27 cellular contexts compared by ENCODE assay signal in genomic region chr12:122046145-122046544, GRCh38.
"Had no signal": no experiment of that assay in that cellular context is flagged by ENCODE, and none has a peak within 500 bp of the region (broad histone marks: within the 10 kb centered on the region; RNA-seq: fewer than 3 reads in every experiment).

No MANE protein-coding gene starts in this region.

- H3K36me3 Mint-ChIP-seq: activated CD8-positive, alpha-beta memory T cell treated with anti-CD3 and anti-CD28 coated beads, Interleukin-2, amount 10 ng/mL, durations not matched to agents 7 days and 5 days; activated naive CD8-positive, alpha-beta T cell; T-cell had no signal

- H3K27ac Mint-ChIP-seq: activated B cell treated with CpG ODN at 0.5 μM for 24 hours; activated CD4-positive, alpha-beta T cell treated with anti-CD3 and anti-CD28 coated beads, Interleukin-2, amount 10 ng/mL, durations not matched to agents 24 days and 14 days; activated CD8-positive, alpha-beta memory T cell treated with anti-CD3 and anti-CD28 coated beads, Interleukin-2, amount 10 ng/mL, durations not matched to agents 7 days and 5 days; activated naive CD4-positive, alpha-beta T cell treated with anti-CD3 and anti-CD28 coated beads for 36 hours; activated naive CD8-positive, alpha-beta T cell; activated T-cell treated with anti-CD3 and anti-CD28 coated beads, Interleukin-2, amount 50 U/mL, for 24 hours; T-cell had no signal

- DNase-seq: activated B cell treated with CpG ODN at 0.5 μM for 24 hours; activated CD4-positive, alpha-beta T cell treated with anti-CD3 and anti-CD28 coated beads for 1 hour; activated CD4-positive, alpha-beta T cell treated with anti-CD3 and anti-CD28 coated beads, Interleukin-2, amount 10 ng/mL, durations not matched to agents 24 days and 14 days; activated CD4-positive, alpha-beta T cell treated with anti-CD3 and anti-CD28 coated beads, Interleukin-2, amount 50 U/mL, for 48 hours; activated CD8-positive, alpha-beta memory T cell treated with anti-CD3 and anti-CD28 coated beads, Interleukin-2, amount 10 ng/mL, durations not matched to agents 7 days and 5 days; activated effector memory CD4-positive, alpha-beta T cell treated with anti-CD3 and anti-CD28 coated beads, Interleukin-2, amount 50 U/mL, for 16 hours; activated naive CD4-positive, alpha-beta T cell treated with anti-CD3 and anti-CD28 coated beads for 36 hours; activated T-cell treated with anti-CD3 and anti-CD28 coated beads, Interleukin-2, amount 50 U/mL, for 24 hours; amygdala; brain microvascular endothelial cell; Kasumi-1; KBM-7; NCI-H1105 treated with DMSO at 0.1 percent for 48 hours; NCI-H1436 treated with DMSO at 0.1 percent for 48 hours; NCI-H187; NCI-H2081; NCI-H446; NCI-H524; T-cell; T-helper 2 cell; T1000 had no signal

- H3K4me3 Mint-ChIP-seq: activated B cell treated with CpG ODN at 0.5 μM for 24 hours; activated CD4-positive, alpha-beta T cell treated with anti-CD3 and anti-CD28 coated beads, Interleukin-2, amount 10 ng/mL, durations not matched to agents 24 days and 14 days; activated CD8-positive, alpha-beta memory T cell treated with anti-CD3 and anti-CD28 coated beads, Interleukin-2, amount 10 ng/mL, durations not matched to agents 7 days and 5 days; activated naive CD4-positive, alpha-beta T cell treated with anti-CD3 and anti-CD28 coated beads for 36 hours; activated naive CD8-positive, alpha-beta T cell; activated T-cell treated with anti-CD3 and anti-CD28 coated beads, Interleukin-2, amount 50 U/mL, for 24 hours; T-cell had no signal

- H2AFZ ChIP-seq: PC-9 had no signal

- H3K27me3 Mint-ChIP-seq: activated B cell treated with CpG ODN at 0.5 μM for 24 hours; activated CD4-positive, alpha-beta T cell treated with anti-CD3 and anti-CD28 coated beads, Interleukin-2, amount 10 ng/mL, durations not matched to agents 24 days and 14 days; activated CD8-positive, alpha-beta memory T cell treated with anti-CD3 and anti-CD28 coated beads, Interleukin-2, amount 10 ng/mL, durations not matched to agents 7 days and 5 days; activated naive CD8-positive, alpha-beta T cell; activated T-cell treated with anti-CD3 and anti-CD28 coated beads, Interleukin-2, amount 50 U/mL, for 24 hours; T-cell had no signal

- H3K4me2 ChIP-seq: PC-9 had no signal

- FAIRE-seq: TTC549 had no signal

- H3K36me3 ChIP-seq: brain microvascular endothelial cell had no signal

- ATAC-seq: activated CD8-positive, alpha-beta memory T cell treated with anti-CD3 and anti-CD28 coated beads, Interleukin-2, amount 10 ng/mL, durations not matched to agents 7 days and 5 days; Right ventricle myocardium inferior; T-cell had no signal

- H3K27me3 ChIP-seq: brain microvascular endothelial cell, cardiac muscle cell had no signal

- H3K4me3 ChIP-seq: cardiac muscle cell, PC-9, SK-N-MC had no signal

- H3K9me3 Mint-ChIP-seq: activated B cell treated with CpG ODN at 0.5 μM for 24 hours; activated CD4-positive, alpha-beta T cell treated with anti-CD3 and anti-CD28 coated beads, Interleukin-2, amount 10 ng/mL, durations not matched to agents 24 days and 14 days; activated naive CD4-positive, alpha-beta T cell treated with anti-CD3 and anti-CD28 coated beads for 36 hours; activated T-cell treated with anti-CD3 and anti-CD28 coated beads, Interleukin-2, amount 50 U/mL, for 24 hours; T-cell had no signal

- H3K27ac ChIP-seq: brain microvascular endothelial cell, cardiac muscle cell, PC-9, SK-N-MC had no signal

- H3K4me1 Mint-ChIP-seq: activated B cell treated with CpG ODN at 0.5 μM for 24 hours; activated CD4-positive, alpha-beta T cell treated with anti-CD3 and anti-CD28 coated beads, Interleukin-2, amount 10 ng/mL, durations not matched to agents 24 days and 14 days; activated CD8-positive, alpha-beta memory T cell treated with anti-CD3 and anti-CD28 coated beads, Interleukin-2, amount 10 ng/mL, durations not matched to agents 7 days and 5 days; T-cell had no signal
